ENCODE assay signal across 1 cellular context in genomic region chr7:128476402-128477335, GRCh38.
TF ChIP-seq lines count a peak whose summit lies in the region.

METTL2B (plus strand) TSS chr7:128476748; CDS start chr7:128476766, 18 bp downstream.

TF ChIP-seq in HepG2, 621 proteins besides CTCF, POLR2A, EP300 and RAD21 (continued from another document and continues in another):
- peak; percentile 54; the same call in 1 of the 2 replicates for TF ChIP-seq IKZF5 (CRISPR knock-in tag; IDR thresholded peaks at IDR 0.05)
- peak; percentile 78; the same call in 1 of the 2 replicates for TF ChIP-seq KDM2A (CRISPR knock-in tag; IDR thresholded peaks at IDR 0.05; ENCODE audit: borderline replicate concordance, low read depth)
- 0 out of 2 replicates have a peak, but pooled peaks have one; percentile 40 for TF ChIP-seq ZNF367 (CRISPR knock-in tag; IDR thresholded peaks at IDR 0.05; ENCODE audit: borderline replicate concordance)
- 0 out of 2 replicates have a peak, but pooled peaks have one; percentile 22 for TF ChIP-seq BCL3 (CRISPR knock-in tag; IDR thresholded peaks at IDR 0.05)
- peak; percentile 88 for TF ChIP-seq ZC3H13 (CRISPR knock-in tag; IDR thresholded peaks at IDR 0.05)
- peak; percentile 61; the same call in 1 of the 2 replicates for TF ChIP-seq NKX3-1 (CRISPR knock-in tag; IDR thresholded peaks at IDR 0.05)
- TF ChIP-seq ARID4A (CRISPR knock-in tag; IDR thresholded peaks at IDR 0.05; ENCODE audit: borderline replicate concordance), result peak; percentile 89
- 0 out of 2 replicates have a peak, but pooled peaks have one; percentile 34 for TF ChIP-seq MIXL1 (CRISPR knock-in tag; IDR thresholded peaks at IDR 0.05)
- TF ChIP-seq HBP1 (CRISPR knock-in tag; IDR thresholded peaks at IDR 0.05; ENCODE audit: low read depth), result peak; percentile 80
- TF ChIP-seq SRY (CRISPR knock-in tag; IDR thresholded peaks at IDR 0.05), result peak; percentile 71
- TF ChIP-seq FOXC1 (CRISPR knock-in tag; IDR thresholded peaks at IDR 0.05; ENCODE audit: borderline replicate concordance), result 0 out of 2 replicates have a peak, but pooled peaks have one; percentile 35
- peak; percentile 45; the same call in 1 of the 2 replicates for TF ChIP-seq ZNF263 (CRISPR knock-in tag; IDR thresholded peaks at IDR 0.05)
- TF ChIP-seq SIX4 (CRISPR knock-in tag; IDR thresholded peaks at IDR 0.05), result peak; percentile 97
- TF ChIP-seq ZNF503 (CRISPR knock-in tag; IDR thresholded peaks at IDR 0.05), result peak; percentile 62; the same call in 1 of the 2 replicates
- TF ChIP-seq ATF1 (CRISPR knock-in tag; IDR thresholded peaks at IDR 0.05), result peak; percentile 77
- TF ChIP-seq MYC (CRISPR knock-in tag; IDR thresholded peaks at IDR 0.05; ENCODE audit: borderline replicate concordance), result peak; percentile 81
- TF ChIP-seq ZNF574 (CRISPR knock-in tag; IDR thresholded peaks at IDR 0.05), result peak; percentile 85
- TF ChIP-seq THAP8 (CRISPR knock-in tag; IDR thresholded peaks at IDR 0.05; ENCODE audit: borderline replicate concordance), result peak; percentile 23; the same call in 1 of the 2 replicates
- TF ChIP-seq THAP11 (CRISPR knock-in tag; IDR thresholded peaks at IDR 0.05), result peak; percentile 92
- TF ChIP-seq BRD4 (CRISPR knock-in tag; IDR thresholded peaks at IDR 0.05), result peak; percentile 87
- TF ChIP-seq TFDP1 (CRISPR knock-in tag; IDR thresholded peaks at IDR 0.05; ENCODE audit: borderline replicate concordance), result peak; percentile 99
- TF ChIP-seq ZNF782 (CRISPR knock-in tag; IDR thresholded peaks at IDR 0.05; ENCODE audit: borderline replicate concordance), result peak; percentile 48; the same call in 1 of the 2 replicates
- TF ChIP-seq HOXD1 (CRISPR knock-in tag; IDR thresholded peaks at IDR 0.05), result 0 out of 2 replicates have a peak, but pooled peaks have one; percentile 28
- 0 out of 2 replicates have a peak, but pooled peaks have one; percentile 47 for TF ChIP-seq ZKSCAN8 (CRISPR knock-in tag; IDR thresholded peaks at IDR 0.05; ENCODE audit: borderline replicate concordance)
- TF ChIP-seq TFDP2 (CRISPR knock-in tag; IDR thresholded peaks at IDR 0.05), result peak; percentile 97
- TF ChIP-seq MEIS2 (CRISPR knock-in tag; IDR thresholded peaks at IDR 0.05), result peak; percentile 56; the same call in 1 of the 2 replicates
- TF ChIP-seq ZNF333 (CRISPR knock-in tag; IDR thresholded peaks at IDR 0.05; ENCODE audit: borderline replicate concordance), result 0 out of 2 replicates have a peak, but pooled peaks have one; percentile 73
- peak; percentile 98 for TF ChIP-seq KLF12 (CRISPR knock-in tag; IDR thresholded peaks at IDR 0.05; ENCODE audit: borderline replicate concordance)
- 0 out of 2 replicates have a peak, but pooled peaks have one; percentile 32 for TF ChIP-seq ZBTB25 (CRISPR knock-in tag; IDR thresholded peaks at IDR 0.05)
- TF ChIP-seq RBM39 (IDR thresholded peaks at IDR 0.05; ENCODE audit: low read depth, low read length, poor library complexity, severe bottlenecking), result peak; percentile 61
- TF ChIP-seq FOXA3 (CRISPR knock-in tag; IDR thresholded peaks at IDR 0.05), result peak; percentile 18; the same call in 1 of the 2 replicates
- peak; percentile 86; the same call in 1 of the 2 replicates for TF ChIP-seq ZNF704 (CRISPR knock-in tag; IDR thresholded peaks at IDR 0.05; ENCODE audit: borderline replicate concordance)
- TF ChIP-seq PITX1 (CRISPR knock-in tag; IDR thresholded peaks at IDR 0.05), result peak; percentile 81; the same call in 1 of the 2 replicates
- TF ChIP-seq CENPT (CRISPR knock-in tag; IDR thresholded peaks at IDR 0.05; ENCODE audit: low read depth), result 0 out of 2 replicates have a peak, but pooled peaks have one; percentile 53
- TF ChIP-seq ZNF136 (CRISPR knock-in tag; IDR thresholded peaks at IDR 0.05; ENCODE audit: low read depth), result 0 out of 2 replicates have a peak, but pooled peaks have one; percentile 27
- TF ChIP-seq ZMYM4 (CRISPR knock-in tag; IDR thresholded peaks at IDR 0.05), result peak; percentile 91
- TF ChIP-seq HDAC2 (CRISPR knock-in tag; IDR thresholded peaks at IDR 0.05), result peak; percentile 58; the same call in 1 of the 2 replicates
- TF ChIP-seq ZNF772 (CRISPR knock-in tag; IDR thresholded peaks at IDR 0.05), result peak; percentile 30; the same call in 1 of the 2 replicates
